In the genomic region with DNA sequence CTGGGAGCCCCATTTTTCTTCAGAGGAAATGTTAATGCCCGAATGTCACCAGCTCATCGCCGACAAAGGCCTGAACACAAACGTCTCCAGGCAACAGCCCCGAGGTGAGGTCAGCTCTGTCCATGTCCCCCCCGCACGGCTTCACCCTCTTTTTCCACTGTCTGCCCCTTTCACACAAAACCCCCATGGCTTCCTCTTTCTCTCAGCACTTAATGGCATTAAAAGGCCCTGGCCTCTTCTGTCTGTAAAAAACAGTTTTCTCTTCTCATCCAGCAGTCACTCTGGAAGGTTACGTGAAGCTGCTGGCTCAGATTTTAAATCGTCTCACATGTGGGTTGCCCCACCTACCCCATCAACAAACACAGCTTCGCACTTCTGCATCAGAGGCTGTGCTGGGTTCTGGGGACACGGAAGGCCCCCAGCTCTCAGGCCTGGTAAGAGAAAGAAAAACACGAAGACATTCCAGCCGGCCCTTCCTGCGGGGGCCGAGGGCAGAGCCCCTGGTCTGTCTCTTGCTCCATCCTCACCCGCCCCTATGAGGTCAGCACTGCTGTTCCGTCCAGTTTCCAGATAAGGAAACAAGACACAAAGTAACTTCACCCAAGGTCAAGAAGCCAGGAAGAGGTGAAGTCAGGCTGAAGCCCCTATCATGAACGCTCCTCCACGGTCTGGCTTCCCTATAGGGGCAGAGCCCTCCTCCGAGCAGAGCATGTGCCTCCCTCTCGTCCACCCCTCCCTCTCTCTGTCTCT, we compare ENCODE assay signal across 8 cellular contexts.
DNase-seq lines count a peak whose midpoint lies in the region; ATAC-seq and TF ChIP-seq lines count a peak whose summit lies in the region.

No MANE protein-coding gene starts in this region.

- TF ChIP-seq POLR2A in gastroesophageal sphincter (IDR thresholded peaks at IDR 0.05), result no peak

- no peak overlapping the region for H3K4me3 Mint-ChIP-seq in activated T-helper 2 cell treated with anti-CD3 and anti-CD28 coated beads, Interferon-gamma antibody, Interleukin-2, Interleukin-4, amounts not matched to agents 10 μg/mL and 5 μg/mL and 100 μg/mL, durations not matched to agents 14 hours and 24 hours and 36 hours (ENCODE audit: low read depth)

- DNase-seq in EH (ENCODE audit: low read depth) (peak; percentile 8), posterior vena cava (ENCODE audit: low spot score) (peak; percentile 81), NCI-H2171 treated with DMSO at 0.1 percent for 48 hours (lab: John Stamatoyannopoulos, UW) (no peak), epidermal melanocyte (ENCODE audit: insufficient read length, low spot score) (no peak), NCI-H1417 (lab: John Stamatoyannopoulos, UW) (no peak), superior temporal gyrus (ENCODE audit: extremely low spot score) (no peak)
- no peak for DNase-seq in activated T-helper 2 cell treated with anti-CD3 and anti-CD28 coated beads, Interferon-gamma antibody, Interleukin-2, Interleukin-4, amounts not matched to agents 10 μg/mL and 5 μg/mL and 100 μg/mL, durations not matched to agents 14 hours and 24 hours and 36 hours (ENCODE audit: low spot score)

- TF ChIP-seq EP300 in gastroesophageal sphincter (IDR thresholded peaks at IDR 0.05), result no peak

- ATAC-seq in gastroesophageal sphincter, result peak; percentile 74

- no peaks in the 10 kb centered on the region for H3K27me3 Mint-ChIP-seq in activated T-helper 2 cell treated with anti-CD3 and anti-CD28 coated beads, Interferon-gamma antibody, Interleukin-2, Interleukin-4, amounts not matched to agents 10 μg/mL and 5 μg/mL and 100 μg/mL, durations not matched to agents 14 hours and 24 hours and 36 hours (ENCODE audit: low read depth)

- intact Hi-C loops in activated T-helper 2 cell treated with anti-CD3 and anti-CD28 coated beads, Interferon-gamma antibody, Interleukin-2, Interleukin-4, amounts not matched to agents 10 μg/mL and 5 μg/mL and 100 μg/mL, durations not matched to agents 14 hours and 24 hours and 36 hours (cut with micrococcal nuclease), result loop anchor here (10.0 kb wide), 1 partner anchor 204 kb away; no protein-coding TSS in a partner anchor
- intact Hi-C loops in posterior vena cava (cut with DNase I), result no loop called here

- H3K27ac Mint-ChIP-seq in activated T-helper 2 cell treated with anti-CD3 and anti-CD28 coated beads, Interferon-gamma antibody, Interleukin-2, Interleukin-4, amounts not matched to agents 10 μg/mL and 5 μg/mL and 100 μg/mL, durations not matched to agents 14 hours and 24 hours and 36 hours, result peak overlapping the region; percentile 48

- peaks cover 33% of the 10 kb centered on the region for H3K36me3 Mint-ChIP-seq in activated T-helper 2 cell treated with anti-CD3 and anti-CD28 coated beads, Interferon-gamma antibody, Interleukin-2, Interleukin-4, amounts not matched to agents 10 μg/mL and 5 μg/mL and 100 μg/mL, durations not matched to agents 14 hours and 24 hours and 36 hours (ENCODE audit: low read depth)

- no peak for TF ChIP-seq CTCF in gastroesophageal sphincter (IDR thresholded peaks at IDR 0.05)

- peaks cover 0 to 18% (median 7%) of the 10 kb centered on the region in 3 donors for H3K4me1 ChIP-seq in gastroesophageal sphincter

- peaks cover 34% of the 10 kb centered on the region for H3K4me1 Mint-ChIP-seq in activated T-helper 2 cell treated with anti-CD3 and anti-CD28 coated beads, Interferon-gamma antibody, Interleukin-2, Interleukin-4, amounts not matched to agents 10 μg/mL and 5 μg/mL and 100 μg/mL, durations not matched to agents 14 hours and 24 hours and 36 hours (ENCODE audit: low read depth)

- no peaks in the 10 kb centered on the region for H3K27me3 ChIP-seq in gastroesophageal sphincter

- H3K4me3 ChIP-seq in gastroesophageal sphincter, result no peak overlapping the region

- peak overlapping the region in 3 of 4 donors; percentile 52 to 70 (median 64) for H3K27ac ChIP-seq in gastroesophageal sphincter

- no peaks in the 10 kb centered on the region for H3K9me3 Mint-ChIP-seq in activated T-helper 2 cell treated with anti-CD3 and anti-CD28 coated beads, Interferon-gamma antibody, Interleukin-2, Interleukin-4, amounts not matched to agents 10 μg/mL and 5 μg/mL and 100 μg/mL, durations not matched to agents 14 hours and 24 hours and 36 hours

- WGBS in gastroesophageal sphincter (ENCODE audit: low coverage in 1 of 2), 2 donors, result 15 to 60% methylated on average over 13 to 17 of the region's 21 CpGs

- H3K36me3 ChIP-seq in gastroesophageal sphincter, result peaks cover 0 to 4% of the 10 kb centered on the region in 2 donors

- no peaks in the 10 kb centered on the region for H3K9me3 ChIP-seq in gastroesophageal sphincter

Comparison
In these comparisons a context has a peak if more than half of its experiments do, and no peak if none do; other contexts are left out.
1. DNase-seq: peak in EH (single experiment) and posterior vena cava (single experiment); none in activated T-helper 2 cell treated with anti-CD3 and anti-CD28 coated beads, Interferon-gamma antibody, Interleukin-2, Interleukin-4, amounts not matched to agents 10 μg/mL and 5 μg/mL and 100 μg/mL, durations not matched to agents 14 hours and 24 hours and 36 hours (single experiment), NCI-H2171 treated with DMSO at 0.1 percent for 48 hours (single experiment), epidermal melanocyte (single experiment), NCI-H1417 (0 of 3) and superior temporal gyrus (single experiment).